8 cellular contexts compared by ENCODE assay signal in the genomic region with DNA sequence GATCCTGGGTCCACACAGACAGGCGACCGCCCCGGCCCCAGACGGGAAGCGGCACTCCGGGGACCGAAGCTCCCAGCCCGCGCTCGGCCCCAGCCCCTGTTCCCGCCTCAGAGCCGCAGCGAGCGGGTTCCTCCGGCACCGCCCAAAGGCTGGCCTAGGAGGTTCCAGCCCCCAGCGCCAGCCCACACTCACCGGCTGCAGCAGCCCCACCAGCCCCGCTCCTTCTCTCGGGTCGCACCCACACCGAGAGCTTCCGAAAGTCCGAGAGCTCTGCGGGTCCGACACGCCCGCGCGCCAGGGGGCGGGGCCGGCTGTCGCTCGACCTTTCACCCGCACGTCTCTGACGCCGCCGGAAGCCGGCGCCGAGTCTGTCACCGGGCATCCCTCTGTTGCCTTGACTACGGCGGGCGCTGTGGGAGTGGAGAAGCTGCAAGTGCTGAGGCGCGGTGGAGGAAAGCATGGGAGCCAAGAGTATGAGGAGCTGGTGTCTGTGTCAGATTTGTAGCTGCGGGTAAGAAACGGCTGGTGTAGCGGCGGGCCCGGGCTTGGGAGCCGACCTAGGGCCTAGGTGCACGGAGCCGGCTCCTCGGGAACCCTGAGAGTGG. TPM values are rescaled to one million over a fixed set of nuclear protein-coding genes. Genes with fewer than 3 reads are reported as not detected.
DNase-seq lines count a peak whose midpoint lies in the region; ATAC-seq and TF ChIP-seq lines count a peak whose summit lies in the region.

A gene (minus strand): TSS at position 313 of the 605 bp plus-strand sequence. CDS start 956 bp downstream, outside the sequence.
A gene with protein sequence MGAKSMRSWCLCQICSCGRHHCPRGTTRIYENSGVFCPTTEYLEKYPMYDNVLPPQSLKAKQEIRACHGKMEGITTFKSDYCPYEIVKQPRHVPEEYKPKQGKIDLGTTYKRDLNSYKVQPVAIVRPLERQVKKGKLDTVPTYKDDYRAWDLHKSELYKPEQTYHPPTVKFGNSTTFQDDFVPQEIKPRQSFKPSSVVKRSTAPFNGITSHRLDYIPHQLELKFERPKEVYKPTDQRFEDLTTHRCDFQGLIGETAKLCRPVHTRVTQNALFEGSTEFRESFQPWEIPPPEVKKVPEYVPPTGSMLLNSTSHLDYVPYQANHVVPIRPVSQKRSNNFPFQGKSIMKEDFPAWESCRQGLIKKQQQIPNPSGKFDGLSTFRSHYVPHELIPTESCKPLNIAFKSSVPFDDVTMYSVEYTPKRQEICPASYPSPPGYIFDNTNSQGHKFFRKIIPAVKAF (plus strand): TSS at position 397 of the 605 bp plus-strand sequence. CDS start 62 bp downstream, at position 459.

- TF ChIP-seq POLR2A in spleen (IDR thresholded peaks at IDR 0.05): peak in 1 of 3 donors; percentile 30

- H3K4me1 ChIP-seq in spleen: peaks cover 15 to 53% (median 27%) of the 10 kb centered on the region in 6 donors

- intact Hi-C loops in spleen (cut with DNase I; ENCODE audit: low total_unique reads): no loop called here

- H3K27me3 Mint-ChIP-seq in immature natural killer cell (ENCODE audit: low read depth in 3 of 3): peaks cover 0 to 2% (median 0%) of the 10 kb centered on the region in 3 donors

- peak; percentile 90 for ATAC-seq in GM18868 (IDR thresholded peaks at IDR 0.05; ENCODE audit: unreplicated experiment)
- ATAC-seq in HG03103 (IDR thresholded peaks at IDR 0.05; ENCODE audit: low read depth, unreplicated experiment): peak; percentile 95

- peaks cover 24 to 32% of the 10 kb centered on the region in 2 donors for H3K4me1 Mint-ChIP-seq in immature natural killer cell

- H3K27me3 ChIP-seq in spleen (replicated peaks in 1 of 7): no peaks in the 10 kb centered on the region

- TF ChIP-seq CTCF in WI38 (IDR thresholded peaks at IDR 0.05; ENCODE audit: low read depth, low read length) (no peak), spleen (IDR thresholded peaks at IDR 0.05 in 8 of 11, conservative IDR thresholded peaks at IDR 0.05 in 3 of 11) (no peak)

- H3K9me3 Mint-ChIP-seq in immature natural killer cell: no peaks in the 10 kb centered on the region

- H3K4me3 Mint-ChIP-seq in immature natural killer cell: peak within 1 kb of the TSS; percentile 91 to 97 (median 95)

- peaks cover 4 to 10% (median 9%) of the 10 kb centered on the region in 3 donors for H3K36me3 Mint-ChIP-seq in immature natural killer cell

- H3K4me3 ChIP-seq in WI38 (ENCODE audit: low read depth, low read length): peak within 1 kb of the TSS; percentile 81
- peak within 1 kb of the TSS; percentile 81 to 98 (median 96) for H3K4me3 ChIP-seq in spleen

- no peak within 1 kb of the TSS for H3K27ac ChIP-seq in caudate nucleus (ENCODE audit: low read depth, low read length)
- H3K27ac ChIP-seq in spleen: peak within 1 kb of the TSS; percentile 64 to 90 (median 81)

- H3K36me3 ChIP-seq in spleen: peaks cover 0 to 23% (median 12%) of the 10 kb centered on the region in 6 donors

- WGBS in spleen, 5 donors: 0 to 3% (median 1%) methylated on average over 24 to 57 of the region's 57 CpGs

- no peaks in the 10 kb centered on the region for H3K9me3 ChIP-seq in spleen

- H3K27ac Mint-ChIP-seq in immature natural killer cell: peak within 1 kb of the TSS; percentile 85 to 98 (median 93)

- DNase-seq in ACHN (peak; percentile 85), NCI-H2196 (lab: John Stamatoyannopoulos, UW; ENCODE audit: unreplicated experiment) (peak; percentile 75), caudate nucleus (lab: John Stamatoyannopoulos, UW) (peak; percentile 30 to 97 (median 87)), immature natural killer cell (peak; percentile 87 to 93 (median 91)), spleen (peak; percentile 98)

- in situ Hi-C loops in ACHN (cut with HindIII; ENCODE audit: low pct_ligation_motif_present, low pct_unique_long_range_greater_than_20kb, low sequenced_read_pairs): no loop called here

RNA-seq across cellular contexts. Expression of the first gene that starts in this region (rescaled TPM):
- polyA plus RNA-seq in immature natural killer cell: 10 to 100 TPM in 2 of 3 donors, 1 to 10 TPM in 1; 9.4 to 22.5 (median 15.3) TPM
- 10 to 100 TPM; 15.7 to 21.9 (median 19.0) TPM for total RNA-seq in spleen
- polyA plus RNA-seq in spleen: 1 to 10 TPM; 3.1 to 5.4 (median 4.8) TPM

RNA-seq across cellular contexts. Expression of the second gene that starts in this region (rescaled TPM):
- polyA plus RNA-seq in immature natural killer cell (1 to 10 TPM in 1 of 3 donors, under 1 TPM in 1, not detected in 1; 0.11 to 2.3 TPM), spleen (1 to 10 TPM in 2 of 3 donors, under 1 TPM in 1; 0.58 to 7.8 (median 1.4) TPM)
- total RNA-seq in spleen: 10 to 100 TPM in 1 of 7 donors, 1 to 10 TPM in 4, under 1 TPM in 1, not detected in 1; 0.23 to 12.0 (median 2.2) TPM
